ENCODE assay signal across 8 cellular contexts in genomic region chr11:20355221-20356219, GRCh38. TPM values are rescaled to one million over a fixed set of nuclear protein-coding genes. Genes with fewer than 3 reads are reported as not detected.
DNase-seq lines count a peak whose midpoint lies in the region; ATAC-seq, FAIRE-seq and TF ChIP-seq lines count a peak whose summit lies in the region.

No MANE protein-coding gene starts in this region.

- no peak overlapping the region for H3K4me3 Mint-ChIP-seq in type B pancreatic cell

- no peaks in the 10 kb centered on the region for H3K4me1 Mint-ChIP-seq in type B pancreatic cell (ENCODE audit: unreplicated experiment)

- H3K27me3 Mint-ChIP-seq in type B pancreatic cell, result peaks cover 27% of the 10 kb centered on the region

- H3K36me3 ChIP-seq in K562 (ENCODE audit: control insufficient read depth, insufficient read depth, low read length), result no peaks in the 10 kb centered on the region

- H3K4me2 ChIP-seq in K562 (ENCODE audit: insufficient read depth, low read length), result no peak overlapping the region

- H3K4me1 ChIP-seq in K562 (replicated peaks in 1 of 2; ENCODE audit: control insufficient read depth in 2 of 2, insufficient read depth in 2 of 2, low read length in 2 of 2), result peaks cover 0 to 28% of the 10 kb centered on the region in 2 experiments; a peak in 4 of 5 replicates

- no peaks in the 10 kb centered on the region for H3K9me3 Mint-ChIP-seq in type B pancreatic cell

- no peaks in the 10 kb centered on the region for H3K9me1 ChIP-seq in K562 (ENCODE audit: control insufficient read depth, insufficient read depth, low read length)

- TF ChIP-seq POLR2A in K562 (conservative IDR thresholded peaks at IDR 0.05), result no peak

- no peak overlapping the region for H3K4me3 ChIP-seq in K562

- H3K27ac Mint-ChIP-seq in type B pancreatic cell, result no peak overlapping the region

- ATAC-seq in GM19395 (IDR thresholded peaks at IDR 0.05; ENCODE audit: unreplicated experiment) (peak; percentile 90), HG03175 (IDR thresholded peaks at IDR 0.05; ENCODE audit: unreplicated experiment) (peak; percentile 92), K562 (peak; percentile 89), left colon (peak; percentile 85), HG03108 (IDR thresholded peaks at IDR 0.05; ENCODE audit: unreplicated experiment) (no peak)

- H4K20me1 ChIP-seq in K562 (replicated peaks; ENCODE audit: control insufficient read depth, insufficient read depth, low read length), result no peaks in the 10 kb centered on the region

- H3K9me3 ChIP-seq in K562 (replicated peaks; ENCODE audit: control insufficient read depth, insufficient read depth, low read depth, low read length), result no peaks in the 10 kb centered on the region

- CTCF ChIA-PET in K562 (lab: Yijun Ruan, JAX; ENCODE audit: low intra/inter-chr PET ratio), result interaction anchor here (1.0 to 1.8 kb wide), 2 partner anchors 223 to 404 kb away, joined by 3 to 5 read pairs; no protein-coding TSS in a partner anchor

- H3K9ac ChIP-seq in K562 (ENCODE audit: insufficient read depth in 1 of 2, low read depth in 2 of 2, low read length in 2 of 2), result no peak overlapping the region

- H3K36me3 Mint-ChIP-seq in type B pancreatic cell, result no peaks in the 10 kb centered on the region

- H3K27ac ChIP-seq in K562 (ENCODE audit: extremely low read depth, low read depth, low read length), result no peak overlapping the region

- intact Hi-C loops in K562 (cut with micrococcal nuclease), result loop anchor here (2.0 to 5.0 kb wide), 3 partner anchors 111 to 418 kb away; no protein-coding TSS in a partner anchor
- intact Hi-C loops in left colon (cut with DNase I, micrococcal nuclease), result loop anchor here (10.0 kb wide), 2 partner anchors 221 to 411 kb away; no protein-coding TSS in a partner anchor

- peak; percentile 59 to 70 (median 64) for TF ChIP-seq CTCF in K562 (IDR thresholded peaks at IDR 0.05 in 2 of 3, conservative IDR thresholded peaks at IDR 0.05 in 1 of 3; ENCODE audit: insufficient read depth in 2 of 3, low read depth in 1 of 3, low read length in 3 of 3)
- peak; percentile 81 for TF ChIP-seq CTCF in type B pancreatic cell (conservative IDR thresholded peaks at IDR 0.05)

- no peaks in the 10 kb centered on the region for H3K79me2 ChIP-seq in K562 (ENCODE audit: control insufficient read depth, insufficient read depth, low read length)

- peak; percentile 17 for DNase-seq in DMS153 treated with DMSO at 0.1 percent for 48 hours (lab: John Stamatoyannopoulos, UW; ENCODE audit: unreplicated experiment)
- peak; percentile 73 for DNase-seq in OCI-M1 (lab: John Stamatoyannopoulos, UW)
- peak; percentile 45 to 72 (median 58) for DNase-seq in K562 (ENCODE audit: extremely low read depth in 1 of 4, low spot score in 3 of 4)
- peak; percentile 33 to 59 for DNase-seq in left colon
- DNase-seq in type B pancreatic cell (ENCODE audit: extremely low spot score, unreplicated experiment), result no peak

- H2AFZ ChIP-seq in K562 (ENCODE audit: low read depth, low read length), result no peak overlapping the region

- POLR2A ChIA-PET in K562 (lab: Yijun Ruan, JAX), result interaction anchor here (1.7 kb wide), 1 partner anchor 227 kb away, joined by 4 read pairs; no protein-coding TSS in a partner anchor

- TF ChIP-seq EP300 in K562 (IDR thresholded peaks at IDR 0.05; ENCODE audit: low read length), result no peak

- in situ Hi-C loops in K562 (cut with MboI), result loop anchor here (10.0 kb wide), 1 partner anchor 411 kb away; no protein-coding TSS in a partner anchor

- BruUV-seq in K562 (replicated peaks; lab: Mats Ljungman, UMichigan), result no TSS peak

- peak; percentile 73 for FAIRE-seq in K562 (lab: Jason Lieb, UNC)

- TF ChIP-seq RAD21 in K562 (CRISPR knock-in tag; conservative IDR thresholded peaks at IDR 0.05 in 1 of 2, IDR thresholded peaks at IDR 0.05 in 1 of 2), result peak; percentile 10 to 40; a peak in 2 of 4 replicates

- H3K27me3 ChIP-seq in K562 (ENCODE audit: control insufficient read depth in 2 of 2, insufficient read depth in 2 of 2, low read length in 2 of 2), result no peaks in the 10 kb centered on the region

- 24% methylated on average over 11 of the region's 12 CpGs for WGBS in K562 (ENCODE audit: insufficient coverage, low coverage, missing lambda C conversion rate)

TF ChIP-seq in K562, 482 proteins besides CTCF, POLR2A, EP300 and RAD21 (continues in another document):
- TF ChIP-seq, protein P1, sequence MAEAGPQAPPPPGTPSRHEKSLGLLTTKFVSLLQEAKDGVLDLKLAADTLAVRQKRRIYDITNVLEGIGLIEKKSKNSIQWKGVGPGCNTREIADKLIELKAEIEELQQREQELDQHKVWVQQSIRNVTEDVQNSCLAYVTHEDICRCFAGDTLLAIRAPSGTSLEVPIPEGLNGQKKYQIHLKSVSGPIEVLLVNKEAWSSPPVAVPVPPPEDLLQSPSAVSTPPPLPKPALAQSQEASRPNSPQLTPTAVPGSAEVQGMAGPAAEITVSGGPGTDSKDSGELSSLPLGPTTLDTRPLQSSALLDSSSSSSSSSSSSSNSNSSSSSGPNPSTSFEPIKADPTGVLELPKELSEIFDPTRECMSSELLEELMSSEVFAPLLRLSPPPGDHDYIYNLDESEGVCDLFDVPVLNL (CRISPR knock-in tag; IDR thresholded peaks at IDR 0.05; ENCODE audit: low read depth), result no peak
- TF ChIP-seq CBX2 (IDR thresholded peaks at IDR 0.05; ENCODE audit: insufficient read depth, low read length, poor library complexity, severe bottlenecking), result no peak
- TF ChIP-seq PPARD (CRISPR knock-in tag; IDR thresholded peaks at IDR 0.05), result no peak
- no peak for TF ChIP-seq DNMT1 (IDR thresholded peaks at IDR 0.05)
- peak; percentile 32 to 47; a peak in 3 of 4 replicates for TF ChIP-seq MNT (conservative IDR thresholded peaks at IDR 0.05)

RNA-seq across cellular contexts. Expression of gene HTATIP2, which starts 8.0 kb away (rescaled TPM):
- total RNA-seq in K562 (2011; cell fraction: chromatin; rRNA removed; ENCODE audit: low replicate concordance), result 26.5 and 48.5 TPM in 2 replicates
- total RNA-seq in K562 (2011; cell fraction: nucleolus; rRNA removed), result 24.3 and 26.2 TPM in 2 replicates
- total RNA-seq in K562 (2011; cell fraction: nucleoplasm; rRNA removed), result 35.4 and 42.0 TPM in 2 replicates
- 49.6 and 59.9 TPM in 2 replicates for total RNA-seq in K562 (2014; rRNA removed)
- total RNA-seq in K562 (2014; rRNA removed; fragmentation: Illumina TruSeq; extraction: Trizol), result 57.4 and 63.7 TPM in 2 replicates
- total RNA-seq in K562 (2015; rRNA removed; fragmentation: Illumina TruSeq; extraction: Trizol), result 46.9 and 52.4 TPM in 2 replicates
- 45.7 and 48.3 TPM in 2 replicates for total RNA-seq in K562 (2021)
- 43.4 and 64.4 TPM in 2 replicates for polyA plus RNA-seq in K562 (2011; rRNA removed)
- polyA plus RNA-seq in K562 (2011; cell fraction: cytosol; rRNA removed), result 15.9 and 29.8 TPM in 2 replicates
- polyA plus RNA-seq in K562 (2011; cell fraction: nucleus; rRNA removed), result 23.9 and 34.4 TPM in 2 replicates
- polyA plus RNA-seq in K562 (2012), result 62.2 and 81.0 TPM in 2 replicates
- 51.8 and 65.7 TPM in 2 replicates for polyA plus RNA-seq in K562 (2014; fragmentation: Illumina TruSeq; extraction: Trizol)
- 10 to 100 TPM; 89.7 to 90.9 TPM for polyA plus RNA-seq in K562 (2014; fragmentation: Nextera tagmentation; extraction: Ambion mirVana)
- 70.4 and 74.2 TPM in 2 replicates for polyA plus RNA-seq in K562 (2014; rRNA removed)
- 49.7 and 57.3 TPM in 2 replicates for polyA minus RNA-seq in K562 (2011; rRNA and poly(A)+ RNA removed)
- 9.2 and 21.1 TPM in 2 replicates for polyA minus RNA-seq in K562 (2011; cell fraction: cytosol; rRNA and poly(A)+ RNA removed)
- polyA minus RNA-seq in K562 (2011; cell fraction: nucleus; rRNA and poly(A)+ RNA removed), result 13.9 and 16.1 TPM in 2 replicates
- total RNA-seq in left colon, result 100 to 1,000 TPM; 126 to 143 TPM
- total RNA-seq in type B pancreatic cell (ENCODE audit: low replicate concordance), result 15.8 and 40.9 TPM in 2 replicates

RNA-seq across cellular contexts. Expression of gene PRMT3, which starts 32.0 kb away (rescaled TPM):
- 37.6 and 85.1 TPM in 2 replicates for total RNA-seq in K562 (2011; cell fraction: chromatin; rRNA removed; ENCODE audit: low replicate concordance)
- total RNA-seq in K562 (2011; cell fraction: nucleolus; rRNA removed), result 27.8 and 29.6 TPM in 2 replicates
- 42.1 and 62.3 TPM in 2 replicates for total RNA-seq in K562 (2011; cell fraction: nucleoplasm; rRNA removed)
- total RNA-seq in K562 (2014; rRNA removed) (45.4 and 46.4 TPM in 2 replicates), K562 (2014; rRNA removed; fragmentation: Illumina TruSeq; extraction: Trizol) (55.8 and 64.1 TPM in 2 replicates), K562 (2015; rRNA removed; fragmentation: Illumina TruSeq; extraction: Trizol) (43.7 and 44.2 TPM in 2 replicates), K562 (2021) (43.2 and 44.7 TPM in 2 replicates), left colon (10 to 100 TPM in 1 of 2 donors, 1 to 10 TPM in 1; 9.4 to 11.1 TPM), type B pancreatic cell (ENCODE audit: low replicate concordance) (15.4 and 15.8 TPM in 2 replicates)
- polyA plus RNA-seq in K562 (2011; rRNA removed) (36.3 and 62.1 TPM in 2 replicates), K562 (2014; fragmentation: Illumina TruSeq; extraction: Trizol) (44.2 and 49.8 TPM in 2 replicates), K562 (2014; fragmentation: Nextera tagmentation; extraction: Ambion mirVana) (10 to 100 TPM; 24.0 to 35.3 TPM), K562 (2014; rRNA removed) (42.8 and 44.7 TPM in 2 replicates)
- polyA plus RNA-seq in K562 (2011; cell fraction: cytosol; rRNA removed), result 14.9 and 18.5 TPM in 2 replicates
- polyA plus RNA-seq in K562 (2011; cell fraction: nucleus; rRNA removed), result 20.7 and 29.0 TPM in 2 replicates
- polyA plus RNA-seq in K562 (2012), result 23.6 and 28.6 TPM in 2 replicates
- polyA minus RNA-seq in K562 (2011; rRNA and poly(A)+ RNA removed), result 64.1 and 76.2 TPM in 2 replicates
- 11.9 and 27.8 TPM in 2 replicates for polyA minus RNA-seq in K562 (2011; cell fraction: cytosol; rRNA and poly(A)+ RNA removed)
- polyA minus RNA-seq in K562 (2011; cell fraction: nucleus; rRNA and poly(A)+ RNA removed), result 42.9 and 59.4 TPM in 2 replicates
